Comparison of ENCODE assay signal across 2 cellular contexts in genomic region chr2:160207804-160208661, GRCh38.
A peak's percentile ranks its signal among the peaks of the same experiment; 100 is the strongest.
TF ChIP-seq lines count a peak whose summit lies in the region.

No MANE protein-coding gene starts in this region.

TF ChIP-seq in HEK293, 187 proteins besides CTCF, POLR2A, EP300 and RAD21 (continued from another document):
- TF ChIP-seq PRDM10 (tag by site-specific recombination; IDR thresholded peaks at IDR 0.05) (peak; percentile 55), ZIC2 (tag by site-specific recombination; IDR thresholded peaks at IDR 0.05) (peak; percentile 36; the same call in 1 of the 2 replicates), ZBTB1 (tag by site-specific recombination; IDR thresholded peaks at IDR 0.05) (no peak), ZFHX2 (tag by site-specific recombination; conservative IDR thresholded peaks at IDR 0.05) (peak; percentile 54; the same call in 1 of the 2 replicates), ZNF169 (tag by site-specific recombination; IDR thresholded peaks at IDR 0.05) (no peak), ZNF24 (tag by site-specific recombination; IDR thresholded peaks at IDR 0.05) (no peak), HOXA7 (CRISPR knock-in tag; IDR thresholded peaks at IDR 0.05; ENCODE audit: borderline replicate concordance) (no peak)

TF ChIP-seq in WTC11, 78 proteins besides CTCF, POLR2A, EP300 and RAD21 (continued from another document):
- TF ChIP-seq USF1 (CRISPR knock-in tag; IDR thresholded peaks at IDR 0.05) (no peak), ATF6 (CRISPR knock-in tag; IDR thresholded peaks at IDR 0.05) (no peak), MXD4 (CRISPR knock-in tag; IDR thresholded peaks at IDR 0.05; ENCODE audit: borderline replicate concordance) (no peak)
